ENCODE assay signal across 19 cellular contexts in genomic region chr3:171236586-171237120, GRCh38.
"Had no signal": no experiment of that assay in that cellular context is flagged by ENCODE, and none has a peak within 500 bp of the region (broad histone marks: within the 10 kb centered on the region; RNA-seq: fewer than 3 reads in every experiment).

No MANE protein-coding gene starts in this region.

- H3K4me3 ChIP-seq: ascending aorta, colonic mucosa, tibial nerve had no signal

- H3K4me1 ChIP-seq: ascending aorta, colonic mucosa, tibial nerve had no signal

- H3K4me3 Mint-ChIP-seq: activated naive CD4-positive, alpha-beta T cell treated with anti-CD3 and anti-CD28 coated beads, Interleukin-2, amount 10 ng/mL, durations not matched to agents 7 days and 5 days; activated naive CD8-positive, alpha-beta T cell treated with anti-CD3 and anti-CD28 coated beads, Interleukin-2, amount 50 U/mL, for 24 hours; mesothelial cell of epicardium had no signal

- H3K9me3 ChIP-seq: ascending aorta, colonic mucosa, tibial nerve had no signal

- ATAC-seq: activated naive CD8-positive, alpha-beta T cell treated with anti-CD3 and anti-CD28 coated beads, Interleukin-2, amount 50 U/mL, for 24 hours; left colon; stimulated activated naive CD8-positive, alpha-beta T cell treated with anti-CD3 and anti-CD28 coated beads, Interleukin-15, Interleukin-2, amounts not matched to agents 100 U/mL and 50 U/mL, for 24 hours had no signal

- H3K27ac Mint-ChIP-seq: activated naive CD4-positive, alpha-beta T cell treated with anti-CD3 and anti-CD28 coated beads, Interleukin-2, amount 10 ng/mL, durations not matched to agents 7 days and 5 days; activated naive CD8-positive, alpha-beta T cell treated with anti-CD3 and anti-CD28 coated beads, Interleukin-2, amount 50 U/mL, for 24 hours; mesothelial cell of epicardium had no signal

- H3K27me3 ChIP-seq: ascending aorta, colonic mucosa, tibial nerve had no signal

- H3K27me3 Mint-ChIP-seq: activated naive CD4-positive, alpha-beta T cell treated with anti-CD3 and anti-CD28 coated beads, Interleukin-2, amount 10 ng/mL, durations not matched to agents 7 days and 5 days; activated naive CD8-positive, alpha-beta T cell treated with anti-CD3 and anti-CD28 coated beads, Interleukin-2, amount 50 U/mL, for 24 hours had no signal

- H3K36me3 Mint-ChIP-seq: mesothelial cell of epicardium had no signal

- DNase-seq: activated CD4-positive, alpha-beta T cell treated with anti-CD3 and anti-CD28 coated beads, Interleukin-2, amount 50 U/mL, for 1 hour; activated CD4-positive, CD25-positive, alpha-beta regulatory T cell treated with anti-CD3 and anti-CD28 coated beads, Interleukin-2, amount 50 U/mL, for 72 hours; activated CD8-positive, alpha-beta memory T cell treated with anti-CD3 and anti-CD28 coated beads, Interleukin-2, amount 50 U/mL, for 4 hours; activated effector memory CD4-positive, alpha-beta T cell treated with Interleukin-2 at 50 U/mL for 16 hours; activated naive CD4-positive, alpha-beta T cell treated with anti-CD3 and anti-CD28 coated beads, Interleukin-2, amount 10 ng/mL, durations not matched to agents 7 days and 5 days; activated naive CD8-positive, alpha-beta T cell treated with anti-CD3 and anti-CD28 coated beads, Interleukin-2, amount 50 U/mL, for 24 hours; activated T-cell treated with anti-CD3 and anti-CD28 coated beads, Interleukin-2, amount 50 U/mL, for 48 hours; colonic mucosa; erythroblast; foreskin melanocyte; islet precursor cell; left colon; stimulated activated CD4-positive, alpha-beta T cell treated with anti-CD3 and anti-CD28 coated beads, Interleukin-2, amount 100 ng/mL, for 24 hours; stimulated activated naive CD8-positive, alpha-beta T cell treated with anti-CD3 and anti-CD28 coated beads, Interleukin-15, Interleukin-2, amounts not matched to agents 100 U/mL and 50 U/mL, for 24 hours; T-helper 1 cell; T-helper 9 cell had no signal

- H3K9me3 Mint-ChIP-seq: mesothelial cell of epicardium had no signal

- H3K36me3 ChIP-seq: ascending aorta, colonic mucosa, tibial nerve had no signal

- H3K27ac ChIP-seq: ascending aorta, colonic mucosa, tibial nerve had no signal
